Comparison of ENCODE assay signal across 35 cellular contexts in genomic region chr1:17039522-17039921, GRCh38. TPM values are rescaled to one million over a fixed set of nuclear protein-coding genes. Genes with fewer than 3 reads are reported as not detected.
"Had no signal": no experiment of that assay in that cellular context is flagged by ENCODE, and none has a peak within 500 bp of the region (broad histone marks: within the 10 kb centered on the region; RNA-seq: fewer than 3 reads in every experiment).

No MANE protein-coding gene starts in this region.

- DNase-seq: activated B cell treated with CpG ODN at 0.5 μM for 24 hours; activated CD4-positive, alpha-beta memory T cell treated with anti-CD3 and anti-CD28 coated beads for 36 hours; activated CD4-positive, alpha-beta T cell treated with anti-CD3 and anti-CD28 coated beads for 4 hours; activated CD4-positive, alpha-beta T cell treated with anti-CD3 and anti-CD28 coated beads, Interleukin-2, amount 10 ng/mL, durations not matched to agents 24 days and 14 days; activated CD4-positive, alpha-beta T cell treated with anti-CD3 and anti-CD28 coated beads, Interleukin-2, amount 50 U/mL, for 1 hour; activated CD4-positive, alpha-beta T cell treated with anti-CD3 and anti-CD28 coated beads, Interleukin-2, amount 50 U/mL, for 4 hours; activated CD4-positive, CD25-positive, alpha-beta regulatory T cell treated with anti-CD3 and anti-CD28 coated beads, Interleukin-2, amount 50 U/mL, for 72 hours; activated CD8-positive, alpha-beta memory T cell treated with anti-CD3 and anti-CD28 coated beads, Interleukin-2, amount 50 U/mL, for 4 hours; activated CD8-positive, alpha-beta T cell treated with anti-CD3 and anti-CD28 coated beads for 36 hours; activated effector memory CD4-positive, alpha-beta T cell treated with anti-CD3 and anti-CD28 coated beads, Interleukin-2, amount 50 U/mL, for 16 hours; activated gamma-delta T cell treated with Interleukin-2 at 50 U/mL for 16 hours; activated naive CD4-positive, alpha-beta T cell; activated naive CD4-positive, alpha-beta T cell treated with anti-CD3 and anti-CD28 coated beads for 36 hours; activated naive CD4-positive, alpha-beta T cell treated with anti-CD3 and anti-CD28 coated beads, Interleukin-2, amount 50 U/mL, for 16 hours; activated naive CD8-positive, alpha-beta T cell treated with anti-CD3 and anti-CD28 coated beads for 36 hours; activated T-cell treated with anti-CD3 and anti-CD28 coated beads for 4 hours; activated T-cell treated with anti-CD3 and anti-CD28 coated beads, Interleukin-2, amount 50 U/mL, for 1 hour; activated T-cell treated with anti-CD3 and anti-CD28 coated beads, Interleukin-2, amount 50 U/mL, for 4 hours; activated T-cell treated with anti-CD3 and anti-CD28 coated beads, Interleukin-2, amount 50 U/mL, for 72 hours; adrenal gland; amniotic stem cell; aorta; body of pancreas; brain microvascular endothelial cell; central memory CD4-positive, alpha-beta T cell; T-helper 2 cell; T-helper 9 cell had no signal

- H3K36me3 ChIP-seq: breast epithelium had no signal

- FAIRE-seq: astrocyte, TTC549 had no signal

- H3K4me3 ChIP-seq: adrenal gland, body of pancreas, breast epithelium had no signal

- ATAC-seq: activated CD8-positive, alpha-beta T cell treated with anti-CD3 and anti-CD28 coated beads for 36 hours; activated naive CD4-positive, alpha-beta T cell treated with anti-CD3 and anti-CD28 coated beads, Interleukin-2, amount 50 U/mL, for 72 hours; activated T-cell treated with anti-CD3 and anti-CD28 coated beads, Interleukin-2, amount 50 U/mL, for 4 hours; activated T-cell treated with anti-CD3 and anti-CD28 coated beads, Interleukin-2, amount 50 U/mL, for 72 hours; activated T-helper 17 cell treated with anti-CD3 and anti-CD28 coated beads, Interleukin-2, amount 50 U/mL, for 72 hours; body of pancreas had no signal

- H3K27ac ChIP-seq: adrenal gland, body of pancreas, brain microvascular endothelial cell, breast epithelium, VCaP had no signal

- H3K9me3 ChIP-seq: adrenal gland, body of pancreas, breast epithelium had no signal

- H3K27me3 ChIP-seq: adrenal gland, body of pancreas, brain microvascular endothelial cell, breast epithelium had no signal

- H3K4me1 ChIP-seq: adrenal gland, body of pancreas, breast epithelium had no signal

RNA-seq across cellular contexts. Expression of gene MFAP2, which starts 59.1 kb away (rescaled TPM):
- total RNA-seq: activated B cell treated with CpG ODN at 0.5 μM for 24 hours; activated CD4-positive, alpha-beta memory T cell treated with anti-CD3 and anti-CD28 coated beads for 36 hours; activated CD4-positive, alpha-beta T cell treated with anti-CD3 and anti-CD28 coated beads, Interleukin-2, amount 10 ng/mL, durations not matched to agents 24 days and 14 days; activated CD8-positive, alpha-beta memory T cell treated with anti-CD3 and anti-CD28 coated beads for 36 hours; activated CD8-positive, alpha-beta T cell treated with anti-CD3 and anti-CD28 coated beads for 36 hours; activated naive CD4-positive, alpha-beta T cell treated with anti-CD3 and anti-CD28 coated beads for 36 hours; activated naive CD8-positive, alpha-beta T cell treated with anti-CD3 and anti-CD28 coated beads for 36 hours; activated T-helper 1 cell treated with anti-CD3 and anti-CD28 coated beads, Interleukin-12 subunit alpha, Interleukin-12 subunit beta, Interleukin-2, Interleukin-4 antibody, amounts not matched to agents 30 ng/mL and 10 ng/mL and 1 ng/mL, durations not matched to agents 14 hours and 24 hours and 36 hours; activated T-helper 17 cell treated with anti-CD3 and anti-CD28 coated beads, Interleukin-2, amount 50 U/mL, for 72 hours had no signal
